ENCODE assay signal across 11 cellular contexts in genomic region chr21:29301703-29302102, GRCh38. TPM values are rescaled to one million over a fixed set of nuclear protein-coding genes. Genes with fewer than 3 reads are reported as not detected.
A peak's percentile ranks its signal among the peaks of the same experiment; 100 is the strongest.
DNase-seq lines count a peak whose midpoint lies in the region; ATAC-seq and TF ChIP-seq lines count a peak whose summit lies in the region.
"Had no signal": no experiment of that assay in that cellular context is flagged by ENCODE, and none has a peak within 500 bp of the region (broad histone marks: within the 10 kb centered on the region; RNA-seq: fewer than 3 reads in every experiment).

No MANE protein-coding gene starts in this region.

- H3K4me3 ChIP-seq in AG04449 (ENCODE audit: low read depth, low read length) (peak overlapping the region; percentile 96), astrocyte of the cerebellum (ENCODE audit: low read depth, low read length) (peak overlapping the region; percentile 55), Peyer's patch (peak overlapping the region in 1 of 4 donors; percentile 15), left lung (peak overlapping the region in 1 of 2 donors; percentile 76)

- H3K4me3 Mint-ChIP-seq in HFFc6 (peak overlapping the region; percentile 92), naive B cell (peak overlapping the region in 7 of 8 donors; percentile 1 to 64 (median 36))
- H3K4me3 Mint-ChIP-seq: activated CD4-positive, alpha-beta T cell treated with anti-CD3 and anti-CD28 coated beads for 36 hours had no signal

- no peak for ATAC-seq in naive B cell (ENCODE audit: low read depth in 2 of 2)
- no peak for ATAC-seq in left lung
- ATAC-seq: activated CD4-positive, alpha-beta T cell treated with anti-CD3 and anti-CD28 coated beads for 36 hours had no signal

- H3K9me3 ChIP-seq in Peyer's patch (no peaks in the 10 kb centered on the region), left lung (no peaks in the 10 kb centered on the region)

- POLR2A ChIA-PET in AG04449 (lab: Yijun Ruan, JAX): interaction anchor here (1.1 to 2.6 kb wide), 5 partner anchors 15 to 208 kb away, joined by 3 to 10 read pairs (median 6); no protein-coding TSS in a partner anchor

- CTCF ChIA-PET in AG04449 (lab: Yijun Ruan, JAX): interaction anchor here (0.9 to 5.1 kb wide), 7 partner anchors 12 to 137 kb away, joined by 3 to 42 read pairs (median 5); no protein-coding TSS in a partner anchor

- TF ChIP-seq POLR2A in Peyer's patch (IDR thresholded peaks at IDR 0.05): no peak

- TF ChIP-seq CTCF in AG04449 (IDR thresholded peaks at IDR 0.05; ENCODE audit: insufficient read depth, low read length, missing control alignments) (no peak), HFFc6 (IDR thresholded peaks at IDR 0.05) (no peak), astrocyte of the cerebellum (IDR thresholded peaks at IDR 0.05; ENCODE audit: low read depth, low read length, missing control alignments) (no peak), Peyer's patch (IDR thresholded peaks at IDR 0.05) (no peak), left lung (IDR thresholded peaks at IDR 0.05) (no peak)

- H3K36me3 ChIP-seq in Peyer's patch: no peaks in the 10 kb centered on the region
- no peaks in the 10 kb centered on the region for H3K36me3 ChIP-seq in left lung

- H3K4me1 ChIP-seq in Peyer's patch (peaks cover 0 to 63% (median 13%) of the 10 kb centered on the region in 4 donors), left lung (peaks cover 46 to 77% of the 10 kb centered on the region in 2 donors)

- DNase-seq in AG04449 (ENCODE audit: low read depth, low spot score): no peak
- DNase-seq in HFFc6: no peak
- DNase-seq in astrocyte of the cerebellum (ENCODE audit: low read depth): no peak
- no peak for DNase-seq in naive B cell
- no peak for DNase-seq in DMS114 treated with DMSO at 0.1 percent for 48 hours (lab: John Stamatoyannopoulos, UW; ENCODE audit: unreplicated experiment)
- DNase-seq in Peyer's patch: no peak
- no peak for DNase-seq in left lung
- DNase-seq in ACHN: no peak
- DNase-seq: activated CD4-positive, alpha-beta T cell treated with anti-CD3 and anti-CD28 coated beads for 36 hours; DMS153; Kasumi-1 had no signal

- in situ Hi-C loops in astrocyte of the cerebellum (cut with HindIII; ENCODE audit: low sequenced_read_pairs) (no loop called here), ACHN (cut with HindIII; ENCODE audit: low pct_ligation_motif_present, low pct_unique_long_range_greater_than_20kb, low sequenced_read_pairs) (no loop called here)

- H3K27ac Mint-ChIP-seq in HFFc6: peak overlapping the region; percentile 54
- H3K27ac Mint-ChIP-seq in naive B cell: peak overlapping the region in 5 of 6 donors; percentile 85 to 98 (median 89)

- H3K27me3 Mint-ChIP-seq in HFFc6 (ENCODE audit: insufficient read depth) (no peaks in the 10 kb centered on the region; the same call in 1 of the 2 replicates), naive B cell (no peaks in the 10 kb centered on the region)
- H3K27me3 Mint-ChIP-seq: activated CD4-positive, alpha-beta T cell treated with anti-CD3 and anti-CD28 coated beads for 36 hours had no signal

- no peaks in the 10 kb centered on the region for H3K9me3 Mint-ChIP-seq in HFFc6
- H3K9me3 Mint-ChIP-seq in naive B cell: no peaks in the 10 kb centered on the region

- H3K36me3 Mint-ChIP-seq in HFFc6 (ENCODE audit: low read depth): peaks cover 26% of the 10 kb centered on the region
- peaks cover 0 to 8% of the 10 kb centered on the region in 2 donors for H3K36me3 Mint-ChIP-seq in naive B cell

- H3K27ac ChIP-seq in Peyer's patch (peak overlapping the region in 2 of 4 donors; percentile 45 to 62), left lung (peak overlapping the region in 1 of 2 donors; percentile 99)

- intact Hi-C loops in left lung (cut with DNase I): no loop called here

- H3K4me1 Mint-ChIP-seq in HFFc6 (ENCODE audit: low read depth) (peaks cover 77% of the 10 kb centered on the region), naive B cell (peaks cover 49 to 77% (median 69%) of the 10 kb centered on the region in 3 donors)

- no peaks in the 10 kb centered on the region for H3K27me3 ChIP-seq in Peyer's patch
- H3K27me3 ChIP-seq in left lung: no peaks in the 10 kb centered on the region

RNA-seq across cellular contexts. Expression of gene BACH1, which starts 3.0 kb away (rescaled TPM):
- 10 to 100 TPM; 47.3 to 53.5 (median 53.1) TPM for total RNA-seq in HFFc6 (2021; fragmentation: NEBNext Ultra II Directional; extraction: Animal tissue kit (Norgen Biotek cat#: 25700))
- 100 to 1,000 TPM in 1 of 6 donors, 10 to 100 TPM in 5; 50.7 to 106 (median 69.3) TPM for polyA plus RNA-seq in naive B cell (ENCODE audit: low read depth in 6 of 6)
- total RNA-seq in Peyer's patch: 10 to 100 TPM; 52.8 to 72.7 (median 68.3) TPM
- total RNA-seq in left lung: 100 to 1,000 TPM in 1 of 2 donors, 10 to 100 TPM in 1; 80.4 to 117 TPM
